ENCODE assay signal across 28 cellular contexts in the genomic region with DNA sequence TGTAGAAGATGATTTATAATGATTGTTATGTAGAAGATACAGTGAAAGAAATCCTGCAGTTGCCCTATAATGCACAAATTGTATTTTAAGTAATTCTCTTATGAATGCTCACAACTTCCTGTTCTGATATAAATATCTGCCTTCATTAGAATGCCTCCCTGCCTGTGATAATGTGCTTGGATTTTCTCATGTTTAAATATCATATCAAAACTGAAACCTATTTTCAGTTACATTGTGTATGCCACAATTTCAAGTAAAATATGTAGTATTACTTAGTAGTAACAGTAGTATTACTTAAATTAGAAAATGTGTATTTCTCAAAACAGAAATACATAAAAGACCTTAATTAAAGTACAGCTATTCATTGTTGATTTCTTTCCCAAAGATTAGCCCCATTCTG. TPM values are rescaled to one million over a fixed set of nuclear protein-coding genes. Genes with fewer than 3 reads are reported as not detected.
A peak's percentile ranks its signal among the peaks of the same experiment; 100 is the strongest.
DNase-seq lines count a peak whose midpoint lies in the region; ATAC-seq and TF ChIP-seq lines count a peak whose summit lies in the region.
"Had no signal": no experiment of that assay in that cellular context is flagged by ENCODE, and none has a peak within 500 bp of the region (broad histone marks: within the 10 kb centered on the region; RNA-seq: fewer than 3 reads in every experiment).

No MANE protein-coding gene starts in this region.

- H3K4me1 ChIP-seq in MM.1S (ENCODE audit: low read length): peaks cover 7% of the 10 kb centered on the region; the same call in 1 of the 2 replicates
- H3K4me1 ChIP-seq in vagina: no peaks in the 10 kb centered on the region
- H3K4me1 ChIP-seq in upper lobe of left lung: no peaks in the 10 kb centered on the region
- H3K4me1 ChIP-seq: BLaER1, Caco-2 had no signal

- H3K27ac ChIP-seq in MM.1S (ENCODE audit: low read length) (no peak overlapping the region), vagina (no peak overlapping the region), upper lobe of left lung (no peak overlapping the region)
- H3K27ac ChIP-seq: 22Rv1, BLaER1 had no signal

- no peak overlapping the region for H3K4me3 ChIP-seq in MM.1S (ENCODE audit: low read length)
- H3K4me3 ChIP-seq in vagina: no peak overlapping the region
- H3K4me3 ChIP-seq in lower leg skin (ENCODE audit: low read depth, poor library complexity, severe bottlenecking): no peak overlapping the region
- no peak overlapping the region for H3K4me3 ChIP-seq in upper lobe of left lung
- H3K4me3 ChIP-seq: BLaER1 had no signal

- H3K9me3 ChIP-seq in MM.1S (replicated peaks; ENCODE audit: insufficient read depth, low read length) (no peaks in the 10 kb centered on the region), vagina (no peaks in the 10 kb centered on the region), upper lobe of left lung (no peaks in the 10 kb centered on the region)
- H3K9me3 ChIP-seq: BLaER1, Caco-2 had no signal

- H3F3A ChIP-seq in MM.1S (ENCODE audit: insufficient read depth, low read length): no peaks in the 10 kb centered on the region

- H3K36me3 ChIP-seq in MM.1S (replicated peaks; ENCODE audit: insufficient read depth, low read length) (no peaks in the 10 kb centered on the region), vagina (no peaks in the 10 kb centered on the region), upper lobe of left lung (no peaks in the 10 kb centered on the region)
- H3K36me3 ChIP-seq: BLaER1 had no signal

- peak; percentile 77 for ATAC-seq in GM18499 (IDR thresholded peaks at IDR 0.05; ENCODE audit: insufficient read depth, unreplicated experiment)
- peak; percentile 62 for ATAC-seq in GM21360 (IDR thresholded peaks at IDR 0.05; ENCODE audit: unreplicated experiment)
- peak; percentile 97 for ATAC-seq in HG02870 (IDR thresholded peaks at IDR 0.05; ENCODE audit: unreplicated experiment)
- ATAC-seq in upper lobe of left lung (ENCODE audit: low FRiP score in 2 of 2): no peak
- ATAC-seq: T-helper 17 cell had no signal

- intact Hi-C loops in vagina (cut with DNase I): no loop called here
- intact Hi-C loops in lower leg skin (cut with DNase I; ENCODE audit: low total_unique reads): no loop called here

- TF ChIP-seq POLR2A in vagina (IDR thresholded peaks at IDR 0.05) (no peak), lower leg skin (IDR thresholded peaks at IDR 0.05) (no peak), upper lobe of left lung (IDR thresholded peaks at IDR 0.05) (no peak)

- no peak overlapping the region for H2AFZ ChIP-seq in MM.1S (ENCODE audit: low read length)

- H3K27me3 ChIP-seq in MM.1S (replicated peaks; ENCODE audit: insufficient read depth, low read length) (no peaks in the 10 kb centered on the region), vagina (no peaks in the 10 kb centered on the region), upper lobe of left lung (no peaks in the 10 kb centered on the region)
- H3K27me3 ChIP-seq: BLaER1 had no signal

- no peaks in the 10 kb centered on the region for H4K20me1 ChIP-seq in MM.1S (ENCODE audit: insufficient read depth, low read length)
- H4K20me1 ChIP-seq: BLaER1 had no signal

- peak overlapping the region; percentile 37 for H3K4me2 ChIP-seq in MM.1S (ENCODE audit: low read depth, low read length)
- H3K4me2 ChIP-seq: BLaER1 had no signal

- peak; percentile 22 for DNase-seq in MM.1S
- no peak for DNase-seq in vagina (ENCODE audit: extremely low spot score in 2 of 2)
- DNase-seq in SW480 (ENCODE audit: low spot score): no peak
- no peak for DNase-seq in lower leg skin (ENCODE audit: low spot score in 2 of 2)
- no peak for DNase-seq in upper lobe of left lung
- DNase-seq: ACHN; Caco-2; CD4-positive, alpha-beta memory T cell; DMS 273 treated with DMSO at 0.1 percent for 48 hours; DMS79 treated with DMSO at 0.1 percent for 48 hours; H7; HFFc6; KG1; NCI-H1105; NCI-H146; NCI-H2029; NCI-H2227 treated with DMSO at 0.1 percent for 48 hours; NCI-H510A treated with DMSO at 0.1 percent for 48 hours; NCI-H774; OCI-M1; Right ventricle myocardium superior; T-helper 17 cell had no signal

- H3K9ac ChIP-seq in MM.1S (ENCODE audit: low read length): no peak overlapping the region
- H3K9ac ChIP-seq: BLaER1 had no signal

- TF ChIP-seq CTCF in MM.1S (IDR thresholded peaks at IDR 0.05; ENCODE audit: low read length) (no peak), vagina (IDR thresholded peaks at IDR 0.05) (no peak), lower leg skin (IDR thresholded peaks at IDR 0.05) (no peak), upper lobe of left lung (IDR thresholded peaks at IDR 0.05) (no peak)

- TF ChIP-seq EP300 in upper lobe of left lung (IDR thresholded peaks at IDR 0.05): no peak

- H3K79me2 ChIP-seq in MM.1S (ENCODE audit: low read length): no peaks in the 10 kb centered on the region

- no peaks in the 10 kb centered on the region for H3K9me2 ChIP-seq in MM.1S (replicated peaks; ENCODE audit: insufficient read depth, low read length)

RNA-seq across cellular contexts. Expression of gene TFEC, which starts 41.1 kb away (rescaled TPM):
- total RNA-seq in vagina: 4.7 TPM
- under 1 TPM; 0.29 to 0.81 (median 0.38) TPM for total RNA-seq in lower leg skin
- 10 to 100 TPM; 15.4 to 29.4 (median 21.6) TPM for total RNA-seq in upper lobe of left lung
- total RNA-seq: H7, SK-MEL-5 had no signal

Comparison
In these comparisons a context has a peak if more than half of its experiments do, and no peak if none do; other contexts are left out.
1. ATAC-seq: peak in GM18499 (single experiment), GM21360 (single experiment) and HG02870 (single experiment); none in upper lobe of left lung (0 of 2).